ENCODE assay signal across 23 cellular contexts in genomic region chr17:19399750-19400450, GRCh38. TPM values are rescaled to one million over a fixed set of nuclear protein-coding genes. Genes with fewer than 3 reads are reported as not detected.
"Had no signal": no experiment of that assay in that cellular context is flagged by ENCODE, and none has a peak within 500 bp of the region (broad histone marks: within the 10 kb centered on the region; RNA-seq: fewer than 3 reads in every experiment).

No MANE protein-coding gene starts in this region.

- H3K79me2 ChIP-seq: hepatocyte had no signal

- H3K27me3 ChIP-seq: hepatocyte, pancreas, stomach, suprapubic skin had no signal

- H3K9me3 ChIP-seq: pancreas, stomach, suprapubic skin had no signal

- H3K27me3 Mint-ChIP-seq: activated naive CD8-positive, alpha-beta T cell treated with anti-CD3 and anti-CD28 coated beads for 36 hours; activated T-helper 17 cell treated with anti-CD3 and anti-CD28 coated beads, Interleukin-2, amount 50 U/mL, for 72 hours; type B pancreatic cell had no signal

- H3K4me1 Mint-ChIP-seq: activated naive CD8-positive, alpha-beta T cell treated with anti-CD3 and anti-CD28 coated beads for 36 hours; activated T-helper 17 cell treated with anti-CD3 and anti-CD28 coated beads, Interleukin-2, amount 50 U/mL, for 72 hours; stimulated activated effector memory CD8-positive, alpha-beta T cell treated with anti-CD3 and anti-CD28 coated beads, Interleukin-12 subunit alpha, Interleukin-12 subunit beta, amount 100 ng/mL, for 72 hours had no signal

- H3K9me3 Mint-ChIP-seq: activated naive CD8-positive, alpha-beta T cell treated with anti-CD3 and anti-CD28 coated beads for 36 hours; activated T-helper 17 cell treated with anti-CD3 and anti-CD28 coated beads, Interleukin-2, amount 50 U/mL, for 72 hours; natural killer cell treated with Interleukin-12 subunit alpha and Interleukin-12 subunit beta and Interleukin-15 and Interleukin-18, amount 100 ng/mL, for 72 hours; stimulated activated effector memory CD8-positive, alpha-beta T cell treated with anti-CD3 and anti-CD28 coated beads, Interleukin-12 subunit alpha, Interleukin-12 subunit beta, amount 100 ng/mL, for 72 hours; T-helper 1 cell treated with Interleukin-12 subunit alpha and Interleukin-12 subunit beta and Interleukin-4 antibody, amounts not matched to agents 30 μg/mL and 1 μg/mL, for 36 hours; type B pancreatic cell had no signal

- H3K4me3 Mint-ChIP-seq: activated naive CD8-positive, alpha-beta T cell treated with anti-CD3 and anti-CD28 coated beads for 36 hours; activated T-helper 17 cell treated with anti-CD3 and anti-CD28 coated beads, Interleukin-2, amount 50 U/mL, for 72 hours; mesothelial cell of epicardium; natural killer cell treated with Interleukin-12 subunit alpha and Interleukin-12 subunit beta and Interleukin-15 and Interleukin-18, amount 100 ng/mL, for 72 hours; stimulated activated effector memory CD8-positive, alpha-beta T cell treated with anti-CD3 and anti-CD28 coated beads, Interleukin-12 subunit alpha, Interleukin-12 subunit beta, amount 100 ng/mL, for 72 hours; T-helper 1 cell treated with Interleukin-12 subunit alpha and Interleukin-12 subunit beta and Interleukin-4 antibody, amounts not matched to agents 30 μg/mL and 1 μg/mL, for 36 hours; type B pancreatic cell; WTC11 had no signal

- H3K36me3 ChIP-seq: pancreas, stomach, suprapubic skin had no signal

- H3K27ac Mint-ChIP-seq: activated naive CD8-positive, alpha-beta T cell treated with anti-CD3 and anti-CD28 coated beads for 36 hours; activated T-helper 17 cell treated with anti-CD3 and anti-CD28 coated beads, Interleukin-2, amount 50 U/mL, for 72 hours; mesothelial cell of epicardium; natural killer cell treated with Interleukin-12 subunit alpha and Interleukin-12 subunit beta and Interleukin-15 and Interleukin-18, amount 100 ng/mL, for 72 hours; stimulated activated effector memory CD8-positive, alpha-beta T cell treated with anti-CD3 and anti-CD28 coated beads, Interleukin-12 subunit alpha, Interleukin-12 subunit beta, amount 100 ng/mL, for 72 hours; T-helper 1 cell treated with Interleukin-12 subunit alpha and Interleukin-12 subunit beta and Interleukin-4 antibody, amounts not matched to agents 30 μg/mL and 1 μg/mL, for 36 hours; type B pancreatic cell; WTC11 had no signal

- H3K36me3 Mint-ChIP-seq: activated naive CD8-positive, alpha-beta T cell treated with anti-CD3 and anti-CD28 coated beads for 36 hours; mesothelial cell of epicardium; natural killer cell treated with Interleukin-12 subunit alpha and Interleukin-12 subunit beta and Interleukin-15 and Interleukin-18, amount 100 ng/mL, for 72 hours; stimulated activated effector memory CD8-positive, alpha-beta T cell treated with anti-CD3 and anti-CD28 coated beads, Interleukin-12 subunit alpha, Interleukin-12 subunit beta, amount 100 ng/mL, for 72 hours; type B pancreatic cell; WTC11 had no signal

- H3K4me2 ChIP-seq: hepatocyte had no signal

- H3K4me3 ChIP-seq: hepatocyte, pancreas, skin epidermis, stomach, suprapubic skin had no signal

- DNase-seq: activated naive CD4-positive, alpha-beta T cell treated with Interleukin-2 at 50 U/mL for 16 hours; activated naive CD8-positive, alpha-beta T cell treated with anti-CD3 and anti-CD28 coated beads for 36 hours; activated T-cell treated with anti-CD3 and anti-CD28 coated beads, Interleukin-2, amount 50 U/mL, for 1 hour; effector CD4-positive, alpha-beta T cell; erythroblast; foreskin fibroblast; pancreas; right cardiac atrium; stimulated activated CD4-positive, alpha-beta T cell treated with anti-CD3 and anti-CD28 coated beads, Interleukin-2, amount 100 ng/mL, for 24 hours; stomach; T1000 had no signal

- H3K27ac ChIP-seq: suprapubic skin had no signal

RNA-seq across cellular contexts. Expression of gene MFAP4, which starts 12.9 kb away (rescaled TPM):
- total RNA-seq: activated T-helper 17 cell treated with anti-CD3 and anti-CD28 coated beads, Interleukin-2, amount 50 U/mL, for 72 hours; glomerular endothelial cell; natural killer cell treated with Interleukin-12 subunit alpha and Interleukin-12 subunit beta and Interleukin-15 and Interleukin-18, amount 100 ng/mL, for 72 hours; pulmonary artery endothelial cell had no signal
